In the genomic region with DNA sequence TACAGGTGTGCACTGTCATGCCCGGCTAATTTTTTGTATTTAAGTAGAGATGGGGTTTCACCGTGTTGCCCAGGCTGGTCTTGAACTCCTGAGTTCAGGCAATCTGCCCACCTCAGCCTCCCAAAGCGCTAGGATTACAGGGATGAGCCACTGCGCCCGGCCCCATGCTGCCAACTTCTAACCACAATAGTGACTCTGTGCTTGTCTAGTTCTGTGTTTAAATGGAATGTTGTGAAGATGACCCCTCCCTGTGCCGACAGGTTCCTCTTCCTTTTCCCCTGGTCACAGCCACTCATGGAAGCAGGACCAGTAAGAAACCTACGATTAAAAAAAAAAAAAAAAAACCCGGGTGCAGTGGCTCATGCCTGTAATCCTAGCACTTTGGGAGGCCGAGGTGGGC, we compare ENCODE assay signal across 23 cellular contexts. TPM values are rescaled to one million over a fixed set of nuclear protein-coding genes. Genes with fewer than 3 reads are reported as not detected.
DNase-seq lines count a peak whose midpoint lies in the region; ATAC-seq, FAIRE-seq and TF ChIP-seq lines count a peak whose summit lies in the region.
"Had no signal": no experiment of that assay in that cellular context is flagged by ENCODE, and none has a peak within 500 bp of the region (broad histone marks: within the 10 kb centered on the region; RNA-seq: fewer than 3 reads in every experiment).

No MANE protein-coding gene starts in this region.

- no peak for TF ChIP-seq EP300 in upper lobe of left lung (IDR thresholded peaks at IDR 0.05)

- TF ChIP-seq CTCF in upper lobe of left lung (IDR thresholded peaks at IDR 0.05), result no peak

- no peaks in the 10 kb centered on the region for H3K79me2 ChIP-seq in GM23248 (ENCODE audit: insufficient read depth)

- no peaks in the 10 kb centered on the region for H3K9me2 ChIP-seq in GM23248 (ENCODE audit: insufficient read depth)

- H3K27ac ChIP-seq in GM23248 (no peak overlapping the region), upper lobe of left lung (no peak overlapping the region)
- H3K27ac ChIP-seq: A549, C4-2B had no signal

- H2AFZ ChIP-seq in GM23248, result no peak overlapping the region

- no peaks in the 10 kb centered on the region for H3K9me3 ChIP-seq in GM23248 (ENCODE audit: low read depth)
- no peaks in the 10 kb centered on the region for H3K9me3 ChIP-seq in upper lobe of left lung
- H3K9me3 ChIP-seq: A549, Caco-2, HAP-1 had no signal

- H3K4me1 ChIP-seq in GM23248 (ENCODE audit: insufficient read depth), result peaks cover 12% of the 10 kb centered on the region
- peaks cover 0 to 9% (median 6%) of the 10 kb centered on the region in 4 donors for H3K4me1 ChIP-seq in upper lobe of left lung

- no peaks in the 10 kb centered on the region for H3K36me3 ChIP-seq in GM23248 (ENCODE audit: low read depth)
- no peaks in the 10 kb centered on the region for H3K36me3 ChIP-seq in upper lobe of left lung
- H3K36me3 ChIP-seq: HAP-1 had no signal

- FAIRE-seq in RCC 7860 (lab: Jason Lieb, UNC), result no peak
- FAIRE-seq: A549, D721Med, GM12878, HepG2 had no signal

- H3K9ac ChIP-seq in GM23248, result no peak overlapping the region

- WGBS in GM23248 (ENCODE audit: low coverage in 1 of 2, low lambda C conversion rate in 2 of 2, missing lambda C conversion rate in 2 of 2), 2 experiments, result 87 to 93% methylated on average over 8 to 9 of the region's 9 CpGs
- WGBS in upper lobe of left lung, 2 donors, result 80 to 81% methylated on average over 9 of the region's 9 CpGs

- no peaks in the 10 kb centered on the region for H4K20me1 ChIP-seq in GM23248 (ENCODE audit: insufficient read depth)

- in situ Hi-C loops in GM23248 (cut with MboI), result loop anchor here (10.0 to 25.0 kb wide), 2 partner anchors 99 to 382 kb away; no protein-coding TSS in a partner anchor

- H3K4me3 ChIP-seq in GM23248, result no peak overlapping the region
- no peak overlapping the region for H3K4me3 ChIP-seq in upper lobe of left lung
- H3K4me3 ChIP-seq: A549, GM12878, HAP-1 had no signal

- peak; percentile 28 for DNase-seq in Daoy (ENCODE audit: low read depth)
- peak; percentile 25 for DNase-seq in LoVo (ENCODE audit: low spot score)
- peak; percentile 11 for DNase-seq in RCC 7860 (ENCODE audit: low spot score)
- peak; percentile 20 for DNase-seq in kidney tubule cell (ENCODE audit: low spot score)
- no peak for DNase-seq in GM23248
- DNase-seq in NCI-H2029 treated with DMSO at 0.1 percent for 48 hours (lab: John Stamatoyannopoulos, UW), result no peak
- no peak for DNase-seq in upper lobe of left lung
- DNase-seq: AML-193; Caco-2; CD4-positive, alpha-beta T cell; DMS79 treated with DMSO at 0.1 percent for 48 hours; EL; KBM-7 had no signal

- H3F3A ChIP-seq in GM23248 (ENCODE audit: insufficient read depth), result peaks cover 7% of the 10 kb centered on the region

- H3K27me3 ChIP-seq in GM23248 (replicated peaks; ENCODE audit: insufficient read depth) (no peaks in the 10 kb centered on the region), upper lobe of left lung (no peaks in the 10 kb centered on the region)

- TF ChIP-seq POLR2A in upper lobe of left lung (IDR thresholded peaks at IDR 0.05), result no peak

- H3K4me2 ChIP-seq in GM23248 (ENCODE audit: unreplicated experiment), result no peak overlapping the region
- H3K4me2 ChIP-seq: A549 had no signal

- ATAC-seq in upper lobe of left lung (ENCODE audit: low FRiP score in 2 of 2), result no peak
- ATAC-seq: A549, GM12878, HepG2 had no signal

RNA-seq across cellular contexts. Expression of gene MAP1LC3C, which starts 4.7 kb away (rescaled TPM):
- not detected in 2 replicates for total RNA-seq in Daoy (2014; rRNA removed; shearing (Covaris generic))
- total RNA-seq in GM23248 (2014; rRNA removed; shearing (Covaris generic)), result not detected in 2 replicates
- polyA plus RNA-seq in GM23248 (2016; fragmentation: Nextera tagmentation; extraction: Ambion mirVana), result 0.36 TPM in 1 of 2 replicates, not detected in the other
- total RNA-seq in upper lobe of left lung, result 1 to 10 TPM in 5 of 6 donors, not detected in 1; 1.5 to 9.1 (median 5.6) TPM
- total RNA-seq: CD4-positive, alpha-beta T cell; GM12878; HepG2 had no signal
- polyA plus RNA-seq: HepG2, IgD-negative memory B cell had no signal

RNA-seq across cellular contexts. Expression of gene BECN2, which starts 36.6 kb away (rescaled TPM):
- total RNA-seq in Daoy (2014; rRNA removed; shearing (Covaris generic)), result not detected in 2 replicates
- total RNA-seq in GM23248 (2014; rRNA removed; shearing (Covaris generic)), result not detected in 2 replicates
- not detected in 2 replicates for polyA plus RNA-seq in GM23248 (2016; fragmentation: Nextera tagmentation; extraction: Ambion mirVana)
- not detected for total RNA-seq in upper lobe of left lung
- total RNA-seq: Caco-2; CD4-positive, alpha-beta T cell; G401; GM12878; H4; HepG2 had no signal
- polyA plus RNA-seq: A549, BJ, GM12878, HepG2, IgD-negative memory B cell had no signal

Comparison
In these comparisons a context has a peak if more than half of its experiments do, and no peak if none do; other contexts are left out.
1. DNase-seq: peak in Daoy (single experiment), LoVo (single experiment), RCC 7860 (single experiment) and kidney tubule cell (single experiment); none in GM23248 (single experiment), NCI-H2029 treated with DMSO at 0.1 percent for 48 hours (single experiment) and upper lobe of left lung (0 of 2).